In genomic region chr3:124679048-124679638, GRCh38 we compare ENCODE assay signal across 29 cellular contexts.
"Had no signal": no experiment of that assay in that cellular context is flagged by ENCODE, and none has a peak within 500 bp of the region (broad histone marks: within the 10 kb centered on the region; RNA-seq: fewer than 3 reads in every experiment).

No MANE protein-coding gene starts in this region.

- H3K36me3 ChIP-seq: uterus, vagina had no signal

- H3K4me3 ChIP-seq: stomach, suprapubic skin, testis, thoracic aorta, thyroid gland, tibial artery, tibial nerve, transverse colon, upper lobe of left lung, upper lobe of right lung, uterus, vagina had no signal

- DNase-seq: stimulated activated CD4-positive, alpha-beta T cell treated with anti-CD3 and anti-CD28 coated beads, Interleukin-2, amount 100 ng/mL, for 48 hours; stimulated activated CD4-positive, alpha-beta T cell treated with anti-CD3 and anti-CD28 coated beads, Interleukin-4, amount 100 ng/mL, for 1 hour; stimulated activated CD4-positive, alpha-beta T cell treated with anti-CD3 and anti-CD28 coated beads, Interleukin-4, amount 100 ng/mL, for 24 hours; stimulated activated CD4-positive, alpha-beta T cell treated with anti-CD3 and anti-CD28 coated beads, Interleukin-4, amount 100 ng/mL, for 4 hours; stimulated activated CD8-positive, alpha-beta memory T cell treated with anti-CD3 and anti-CD28 coated beads, Interleukin-4, amount 100 ng/mL, for 48 hours; stimulated activated naive B cell treated with anti-CD40 and anti-IgM and Interleukin-4, amounts not matched to agents 10 μg/mL and 1 μg/mL and 100 μg/mL, for 72 hours; stimulated activated naive CD4-positive, alpha-beta T cell; stimulated activated naive CD4-positive, alpha-beta T cell treated with Interleukin-2 at 50 U/mL for 16 hours; stimulated activated naive CD8-positive, alpha-beta T cell treated with anti-CD3 and anti-CD28 coated beads, Interleukin-15, amount 100 ng/mL, for 72 hours; stimulated activated naive CD8-positive, alpha-beta T cell treated with anti-CD3 and anti-CD28 coated beads, Interleukin-15, Interleukin-2, amounts not matched to agents 100 U/mL and 50 U/mL, for 24 hours; stomach; substantia nigra; testis; thyroid gland; tibial artery; transverse colon; trophoblast cell; upper lobe of right lung; uterus had no signal

- FAIRE-seq: urothelium cell line had no signal

- H3K27ac ChIP-seq: stomach, suprapubic skin, testis, thoracic aorta, thyroid gland, tibial artery, tibial nerve, transverse colon, upper lobe of left lung, upper lobe of right lung, uterus, vagina had no signal

- H3K27me3 Mint-ChIP-seq: stimulated activated memory B cell treated with anti-CD40 and anti-IgM and Interleukin-4, amounts not matched to agents 10 μg/mL and 1 μg/mL and 100 μg/mL, for 72 hours; stimulated activated naive CD8-positive, alpha-beta T cell treated with anti-CD3 and anti-CD28 coated beads, Interleukin-15, Interleukin-2, amounts not matched to agents 100 ng/mL and 50 ng/mL, for 24 hours; type B pancreatic cell had no signal

- H3K36me3 Mint-ChIP-seq: stimulated activated effector memory CD8-positive, alpha-beta T cell treated with anti-CD3 and anti-CD28 coated beads, Interleukin-12 subunit alpha, Interleukin-12 subunit beta, amount 100 ng/mL, for 72 hours; stimulated activated memory B cell treated with anti-CD40 and anti-IgM and Interleukin-4, amounts not matched to agents 10 μg/mL and 1 μg/mL and 100 μg/mL, for 72 hours had no signal

- H3K9me3 Mint-ChIP-seq: stimulated activated effector memory CD8-positive, alpha-beta T cell treated with anti-CD3 and anti-CD28 coated beads, Interleukin-12 subunit alpha, Interleukin-12 subunit beta, amount 100 ng/mL, for 72 hours; stimulated activated memory B cell treated with anti-CD40 and anti-IgM and Interleukin-4, amounts not matched to agents 10 μg/mL and 1 μg/mL and 100 μg/mL, for 72 hours; stimulated activated naive B cell treated with anti-CD40 and anti-IgM and Interleukin-4, amounts not matched to agents 10 μg/mL and 1 μg/mL and 100 μg/mL, for 72 hours; stimulated activated naive CD8-positive, alpha-beta T cell treated with anti-CD3 and anti-CD28 coated beads, Interleukin-15, amount 100 ng/mL, for 72 hours; stimulated activated naive CD8-positive, alpha-beta T cell treated with anti-CD3 and anti-CD28 coated beads, Interleukin-15, Interleukin-2, amounts not matched to agents 100 ng/mL and 50 ng/mL, for 24 hours; type B pancreatic cell had no signal

- H3K27me3 ChIP-seq: stomach, suprapubic skin, testis, thyroid gland, tibial artery, tibial nerve, transverse colon, upper lobe of left lung, upper lobe of right lung, uterus, vagina had no signal

- H3K4me1 Mint-ChIP-seq: stimulated activated effector memory CD8-positive, alpha-beta T cell treated with anti-CD3 and anti-CD28 coated beads, Interleukin-12 subunit alpha, Interleukin-12 subunit beta, amount 100 ng/mL, for 72 hours; stimulated activated memory B cell treated with anti-CD40 and anti-IgM and Interleukin-4, amounts not matched to agents 10 μg/mL and 1 μg/mL and 100 μg/mL, for 72 hours; stimulated activated naive CD8-positive, alpha-beta T cell treated with anti-CD3 and anti-CD28 coated beads, Interleukin-15, amount 100 ng/mL, for 72 hours had no signal

- ATAC-seq: stimulated activated effector memory CD8-positive, alpha-beta T cell treated with anti-CD3 and anti-CD28 coated beads, Interleukin-12 subunit alpha, Interleukin-12 subunit beta, amount 100 ng/mL, for 72 hours; stimulated activated memory B cell treated with anti-CD40 and anti-IgM and Interleukin-4, amounts not matched to agents 10 μg/mL and 1 μg/mL and 100 μg/mL, for 72 hours; stimulated activated naive B cell treated with anti-CD40 and anti-IgM and Interleukin-4, amounts not matched to agents 10 μg/mL and 1 μg/mL and 100 μg/mL, for 72 hours; stimulated activated naive CD8-positive, alpha-beta T cell treated with anti-CD3 and anti-CD28 coated beads, Interleukin-15, amount 100 ng/mL, for 72 hours; stimulated activated naive CD8-positive, alpha-beta T cell treated with anti-CD3 and anti-CD28 coated beads, Interleukin-15, Interleukin-2, amounts not matched to agents 100 U/mL and 50 U/mL, for 24 hours; upper lobe of right lung had no signal

- H3K4me1 ChIP-seq: suprapubic skin, testis, thyroid gland, tibial artery, tibial nerve, transverse colon, upper lobe of left lung, upper lobe of right lung, uterus, vagina had no signal

- H3K27ac Mint-ChIP-seq: stimulated activated effector memory CD8-positive, alpha-beta T cell treated with anti-CD3 and anti-CD28 coated beads, Interleukin-12 subunit alpha, Interleukin-12 subunit beta, amount 100 ng/mL, for 72 hours; stimulated activated memory B cell treated with anti-CD40 and anti-IgM and Interleukin-4, amounts not matched to agents 10 μg/mL and 1 μg/mL and 100 μg/mL, for 72 hours; stimulated activated naive B cell treated with anti-CD40 and anti-IgM and Interleukin-4, amounts not matched to agents 10 μg/mL and 1 μg/mL and 100 μg/mL, for 72 hours; stimulated activated naive CD8-positive, alpha-beta T cell treated with anti-CD3 and anti-CD28 coated beads, Interleukin-15, amount 100 ng/mL, for 72 hours; stimulated activated naive CD8-positive, alpha-beta T cell treated with anti-CD3 and anti-CD28 coated beads, Interleukin-15, Interleukin-2, amounts not matched to agents 100 ng/mL and 50 ng/mL, for 24 hours; type B pancreatic cell had no signal

- H3K9me3 ChIP-seq: stomach, suprapubic skin, testis, thoracic aorta, thyroid gland, tibial artery, tibial nerve, transverse colon, upper lobe of left lung, upper lobe of right lung, uterus, vagina had no signal

- H3K4me3 Mint-ChIP-seq: stimulated activated effector memory CD8-positive, alpha-beta T cell treated with anti-CD3 and anti-CD28 coated beads, Interleukin-12 subunit alpha, Interleukin-12 subunit beta, amount 100 ng/mL, for 72 hours; stimulated activated memory B cell treated with anti-CD40 and anti-IgM and Interleukin-4, amounts not matched to agents 10 μg/mL and 1 μg/mL and 100 μg/mL, for 72 hours; stimulated activated naive B cell treated with anti-CD40 and anti-IgM and Interleukin-4, amounts not matched to agents 10 μg/mL and 1 μg/mL and 100 μg/mL, for 72 hours; stimulated activated naive CD8-positive, alpha-beta T cell treated with anti-CD3 and anti-CD28 coated beads, Interleukin-15, amount 100 ng/mL, for 72 hours; stimulated activated naive CD8-positive, alpha-beta T cell treated with anti-CD3 and anti-CD28 coated beads, Interleukin-15, Interleukin-2, amounts not matched to agents 100 ng/mL and 50 ng/mL, for 24 hours; type B pancreatic cell had no signal
